In genomic region chr2:132503621-132504200, GRCh38 we compare ENCODE assay signal across 21 cellular contexts.
DNase-seq lines count a peak whose midpoint lies in the region; ATAC-seq and TF ChIP-seq lines count a peak whose summit lies in the region.
"Had no signal": no experiment of that assay in that cellular context is flagged by ENCODE, and none has a peak within 500 bp of the region (broad histone marks: within the 10 kb centered on the region; RNA-seq: fewer than 3 reads in every experiment).

No MANE protein-coding gene starts in this region.

- no peaks in the 10 kb centered on the region for H3F3A ChIP-seq in MM.1S (ENCODE audit: insufficient read depth, low read length)

- intact Hi-C loops in lower lobe of right lung (cut with DNase I), result no loop called here

- H3K9me3 ChIP-seq in adipocyte (ENCODE audit: control insufficient read depth, low read length), result peaks cover 8% of the 10 kb centered on the region
- H3K9me3 ChIP-seq in MM.1S (replicated peaks; ENCODE audit: insufficient read depth, low read length), result no peaks in the 10 kb centered on the region
- peaks cover 21% of the 10 kb centered on the region for H3K9me3 ChIP-seq in lower lobe of right lung
- H3K9me3 ChIP-seq: SJSA1, uterus had no signal

- H3K9ac ChIP-seq in adipocyte (ENCODE audit: low read length) (no peak overlapping the region), MM.1S (ENCODE audit: low read length) (no peak overlapping the region)

- H3K79me2 ChIP-seq in MM.1S (ENCODE audit: low read length), result no peaks in the 10 kb centered on the region

- H3K27ac ChIP-seq in foreskin keratinocyte, result no peak overlapping the region
- H3K27ac ChIP-seq in MM.1S (ENCODE audit: low read length), result no peak overlapping the region
- no peak overlapping the region for H3K27ac ChIP-seq in lower lobe of right lung
- H3K27ac ChIP-seq: A549, SJSA1, spleen, uterus had no signal

- no peak overlapping the region for H2AFZ ChIP-seq in MM.1S (ENCODE audit: low read length)
- H2AFZ ChIP-seq: GM23338 had no signal

- ATAC-seq in foreskin keratinocyte (peak; percentile 29), lower lobe of right lung (no peak)
- ATAC-seq: A549, GM23338 had no signal

- no peak overlapping the region for H3K4me2 ChIP-seq in MM.1S (ENCODE audit: low read depth, low read length)
- H3K4me2 ChIP-seq: A549, GM23338 had no signal

- H3K9me2 ChIP-seq in MM.1S (replicated peaks; ENCODE audit: insufficient read depth, low read length), result no peaks in the 10 kb centered on the region

- peaks cover 12% of the 10 kb centered on the region for H3K4me1 ChIP-seq in adipocyte (ENCODE audit: control insufficient read depth, insufficient read depth, low read length)
- H3K4me1 ChIP-seq in foreskin keratinocyte, result no peaks in the 10 kb centered on the region
- H3K4me1 ChIP-seq in MM.1S (ENCODE audit: low read length), result peaks cover 8% of the 10 kb centered on the region; the same call in 1 of the 2 replicates
- H3K4me1 ChIP-seq in lower lobe of right lung, result no peaks in the 10 kb centered on the region
- H3K4me1 ChIP-seq: A549, SJSA1, spleen, uterus had no signal

- H3K27me3 ChIP-seq in adipocyte (replicated peaks; ENCODE audit: control insufficient read depth, insufficient read depth, low read length), result no peaks in the 10 kb centered on the region
- H3K27me3 ChIP-seq in foreskin keratinocyte, result no peaks in the 10 kb centered on the region
- no peaks in the 10 kb centered on the region for H3K27me3 ChIP-seq in MM.1S (replicated peaks; ENCODE audit: insufficient read depth, low read length)
- H3K27me3 ChIP-seq in lower lobe of right lung (ENCODE audit: low read depth), result no peaks in the 10 kb centered on the region
- H3K27me3 ChIP-seq: SJSA1, spleen, uterus had no signal

- TF ChIP-seq CTCF in AG09309 (IDR thresholded peaks at IDR 0.05; ENCODE audit: control insufficient read depth, insufficient read depth, low read depth, low read length, missing control alignments) (no peak), foreskin keratinocyte (conservative IDR thresholded peaks at IDR 0.05) (no peak), MM.1S (IDR thresholded peaks at IDR 0.05; ENCODE audit: low read length) (no peak), lower lobe of right lung (IDR thresholded peaks at IDR 0.05) (no peak)

- H3K36me3 ChIP-seq in adipocyte (ENCODE audit: control insufficient read depth, insufficient read depth, low read length, severe bottlenecking), result no peaks in the 10 kb centered on the region
- no peaks in the 10 kb centered on the region for H3K36me3 ChIP-seq in MM.1S (replicated peaks; ENCODE audit: insufficient read depth, low read length)
- no peaks in the 10 kb centered on the region for H3K36me3 ChIP-seq in lower lobe of right lung
- H3K36me3 ChIP-seq: SJSA1, spleen, uterus had no signal

- no peak overlapping the region for H3K4me3 ChIP-seq in AG09309 (ENCODE audit: control insufficient read depth, low read depth, low read length)
- H3K4me3 ChIP-seq in adipocyte (ENCODE audit: low read length), result no peak overlapping the region
- no peak overlapping the region for H3K4me3 ChIP-seq in MM.1S (ENCODE audit: low read length)
- H3K4me3 ChIP-seq in lower lobe of right lung, result no peak overlapping the region
- H3K4me3 ChIP-seq: A549, GM23338, SJSA1, spleen, uterus had no signal

- H4K20me1 ChIP-seq in MM.1S (ENCODE audit: insufficient read depth, low read length), result no peaks in the 10 kb centered on the region

- DNase-seq in AG09309 (ENCODE audit: low read depth), result peak; percentile 59
- DNase-seq in H4 (ENCODE audit: low spot score), result peak; percentile 11
- peak; percentile 13 for DNase-seq in adipocyte (ENCODE audit: low read depth)
- peak in 1 of 2 donors; percentile 38 for DNase-seq in foreskin keratinocyte
- no peak for DNase-seq in MM.1S
- no peak for DNase-seq in activated gamma-delta T cell treated with Interleukin-2 at 50 U/mL for 16 hours
- no peak for DNase-seq in stimulated activated CD4-positive, alpha-beta T cell treated with anti-CD3 and anti-CD28 coated beads, Interleukin-15, amount 100 ng/mL, for 24 hours
- DNase-seq in lower lobe of right lung, result no peak
- DNase-seq: activated CD4-positive, alpha-beta T cell treated with anti-CD3 and anti-CD28 coated beads, Interleukin-2, amount 50 U/mL, for 48 hours; amygdala; CD4-positive, alpha-beta T cell; cerebellar nuclear complex; kidney glomerular epithelial cell; NCI-H1417 treated with DMSO at 0.1 percent for 48 hours; NCI-H748 treated with DMSO at 0.1 percent for 48 hours; spleen; T-helper 2 cell; uterus had no signal

Comparison
In these comparisons a context has a peak if more than half of its experiments do, and no peak if none do; other contexts are left out.
1. DNase-seq: peak in AG09309 (single experiment), H4 (single experiment) and adipocyte (single experiment); none in MM.1S (single experiment), activated gamma-delta T cell treated with Interleukin-2 at 50 U/mL for 16 hours (single experiment), stimulated activated CD4-positive, alpha-beta T cell treated with anti-CD3 and anti-CD28 coated beads, Interleukin-15, amount 100 ng/mL, for 24 hours (single experiment) and lower lobe of right lung (single experiment).